ENCODE assay signal across 20 cellular contexts in the genomic region with DNA sequence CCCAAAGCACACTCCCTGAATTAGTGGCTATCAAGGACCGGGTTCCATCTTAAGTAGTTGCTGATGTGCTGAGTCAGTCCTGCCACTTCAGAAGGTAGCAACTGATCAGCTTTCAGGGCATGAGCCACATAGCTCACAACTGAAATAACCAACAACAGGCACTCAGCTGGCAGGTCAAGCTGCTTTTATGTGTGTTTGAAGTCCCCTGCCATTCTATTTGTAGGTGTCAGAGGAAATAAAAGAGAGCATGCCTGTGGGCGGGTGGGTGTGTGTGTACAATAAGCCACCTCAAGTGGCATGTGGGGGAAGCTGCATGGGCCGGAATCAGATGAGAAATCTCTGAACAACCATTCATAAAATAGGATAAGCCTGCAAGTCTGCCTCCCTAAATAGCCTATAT.
"Had no signal": no experiment of that assay in that cellular context is flagged by ENCODE, and none has a peak within 500 bp of the region (broad histone marks: within the 10 kb centered on the region; RNA-seq: fewer than 3 reads in every experiment).

No MANE protein-coding gene starts in this region.

- H3K27ac ChIP-seq: adrenal gland, body of pancreas, colonic mucosa, hepatocyte, tibial nerve had no signal

- H3K36me3 ChIP-seq: adrenal gland, colonic mucosa, tibial nerve had no signal

- H3K4me1 ChIP-seq: adrenal gland, body of pancreas, colonic mucosa, tibial nerve had no signal

- ATAC-seq: activated CD8-positive, alpha-beta T cell treated with anti-CD3 and anti-CD28 coated beads for 36 hours; activated T-cell treated with anti-CD3 and anti-CD28 coated beads, Interleukin-2, amount 50 U/mL, for 4 hours; body of pancreas; esophagus mucosa; left lobe of liver; naive thymus-derived CD8-positive, alpha-beta T cell; stimulated activated naive B cell treated with anti-CD40 and anti-IgM and Interleukin-4, amounts not matched to agents 10 μg/mL and 1 μg/mL and 100 μg/mL, for 72 hours had no signal

- H3K9me3 ChIP-seq: adrenal gland, body of pancreas, colonic mucosa, tibial nerve had no signal

- DNase-seq: activated B cell treated with CpG ODN at 0.5 μM for 24 hours; activated CD4-positive, alpha-beta T cell treated with anti-CD3 and anti-CD28 coated beads for 48 hours; activated CD8-positive, alpha-beta T cell treated with anti-CD3 and anti-CD28 coated beads for 36 hours; activated effector memory CD4-positive, alpha-beta T cell treated with anti-CD3 and anti-CD28 coated beads, Interleukin-2, amount 50 U/mL, for 16 hours; activated T-cell treated with anti-CD3 and anti-CD28 coated beads, Interleukin-2, amount 50 U/mL, for 4 hours; adrenal gland; body of pancreas; central memory CD4-positive, alpha-beta T cell; colonic mucosa; islet precursor cell; naive thymus-derived CD8-positive, alpha-beta T cell; nucleus accumbens; posterior cingulate gyrus; retina; stimulated activated CD4-positive, alpha-beta T cell treated with anti-CD3 and anti-CD28 coated beads, Interleukin-2, amount 100 ng/mL, for 48 hours; stimulated activated naive B cell treated with anti-CD40 and anti-IgM and Interleukin-4, amounts not matched to agents 10 μg/mL and 1 μg/mL and 100 μg/mL, for 72 hours had no signal

- H3K4me3 ChIP-seq: adrenal gland, body of pancreas, colonic mucosa, hepatocyte, tibial nerve had no signal

- H3K27me3 ChIP-seq: adrenal gland, body of pancreas, hepatocyte, tibial nerve had no signal
